Comparison of ENCODE assay signal across 8 cellular contexts in the genomic region with DNA sequence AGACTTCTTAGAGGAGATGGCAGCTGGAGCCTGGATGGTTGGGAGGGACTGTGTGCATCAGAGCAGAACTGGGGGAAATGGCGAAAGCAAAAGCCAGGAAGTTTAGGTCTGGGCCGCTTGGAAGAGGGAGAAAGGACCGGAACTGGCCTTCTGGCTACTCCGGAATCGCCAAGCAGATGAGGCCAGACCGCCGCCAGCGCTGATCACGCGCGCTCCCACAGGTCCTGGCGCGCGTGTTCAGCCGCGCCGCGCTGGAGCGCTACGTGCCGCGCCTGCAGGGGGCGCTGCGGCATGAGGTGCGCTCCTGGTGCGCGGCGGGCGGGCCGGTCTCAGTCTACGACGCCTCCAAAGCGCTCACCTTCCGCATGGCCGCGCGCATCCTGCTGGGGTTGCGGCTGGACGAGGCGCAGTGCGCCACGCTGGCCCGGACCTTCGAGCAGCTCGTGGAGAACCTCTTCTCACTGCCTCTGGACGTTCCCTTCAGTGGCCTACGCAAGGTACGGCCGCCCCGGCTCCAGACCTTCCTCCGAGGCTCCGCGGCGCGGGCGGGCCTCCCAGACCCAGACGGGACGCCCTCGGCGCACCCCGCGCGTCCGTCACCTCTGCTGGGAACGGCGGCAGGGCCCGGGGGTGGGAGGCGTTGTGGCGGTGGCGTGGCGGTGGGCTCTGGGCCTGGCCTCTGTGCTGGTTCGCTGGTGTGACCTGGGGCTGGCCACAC. TPM values are rescaled to one million over a fixed set of nuclear protein-coding genes. Genes with fewer than 3 reads are reported as not detected.
DNase-seq lines count a peak whose midpoint lies in the region; ATAC-seq and TF ChIP-seq lines count a peak whose summit lies in the region.

No MANE protein-coding gene starts in this region.

- no peak for TF ChIP-seq POLR2A in right lobe of liver (IDR thresholded peaks at IDR 0.05)

- H3K36me3 ChIP-seq in MG63, result no peaks in the 10 kb centered on the region
- H3K36me3 ChIP-seq in right lobe of liver, result peaks cover 0 to 2% (median 0%) of the 10 kb centered on the region in 4 donors

- 12% methylated on average over 7 of the region's 72 CpGs for WGBS in right lobe of liver (ENCODE audit: insufficient coverage, low coverage, low lambda C conversion rate, missing lambda C conversion rate)

- H3K27ac Mint-ChIP-seq in chondrocyte (ENCODE audit: unreplicated experiment), result no peak overlapping the region
- H3K27ac Mint-ChIP-seq in stimulated activated naive CD8-positive, alpha-beta T cell treated with anti-CD3 and anti-CD28 coated beads, Interleukin-15, Interleukin-2, amounts not matched to agents 100 ng/mL and 50 ng/mL, for 24 hours, result no peak overlapping the region

- H3K9me3 Mint-ChIP-seq in chondrocyte (ENCODE audit: low read depth), result no peaks in the 10 kb centered on the region
- no peaks in the 10 kb centered on the region for H3K9me3 Mint-ChIP-seq in stimulated activated naive CD8-positive, alpha-beta T cell treated with anti-CD3 and anti-CD28 coated beads, Interleukin-15, Interleukin-2, amounts not matched to agents 100 ng/mL and 50 ng/mL, for 24 hours

- H3K36me3 Mint-ChIP-seq in chondrocyte (ENCODE audit: low read depth), result peaks cover 2% of the 10 kb centered on the region
- H3K36me3 Mint-ChIP-seq in stimulated activated naive CD8-positive, alpha-beta T cell treated with anti-CD3 and anti-CD28 coated beads, Interleukin-15, Interleukin-2, amounts not matched to agents 100 ng/mL and 50 ng/mL, for 24 hours (ENCODE audit: low read depth), result peaks cover 23% of the 10 kb centered on the region

- ATAC-seq in right lobe of liver, result peak; percentile 75 to 88 (median 76)

- peaks cover 9% of the 10 kb centered on the region for H3K27me3 ChIP-seq in MG63
- peaks cover 0 to 15% of the 10 kb centered on the region in 2 donors for H3K27me3 ChIP-seq in right lobe of liver

- TF ChIP-seq CTCF in chondrocyte (IDR thresholded peaks at IDR 0.05) (peak; percentile 82), right lobe of liver (IDR thresholded peaks at IDR 0.05) (peak; percentile 45 to 63 (median 54))

- H3K27me3 Mint-ChIP-seq in chondrocyte (ENCODE audit: low read depth), result peaks cover 35% of the 10 kb centered on the region
- H3K27me3 Mint-ChIP-seq in stimulated activated naive CD8-positive, alpha-beta T cell treated with anti-CD3 and anti-CD28 coated beads, Interleukin-15, Interleukin-2, amounts not matched to agents 100 ng/mL and 50 ng/mL, for 24 hours, result peaks cover 67% of the 10 kb centered on the region

- peak overlapping the region; percentile 52 for H3K4me3 Mint-ChIP-seq in chondrocyte (ENCODE audit: unreplicated experiment)
- H3K4me3 Mint-ChIP-seq in stimulated activated naive CD8-positive, alpha-beta T cell treated with anti-CD3 and anti-CD28 coated beads, Interleukin-15, Interleukin-2, amounts not matched to agents 100 ng/mL and 50 ng/mL, for 24 hours, result peak overlapping the region; percentile 70

- peak overlapping the region; percentile 27; the same call in 1 of the 2 replicates for H3K4me3 ChIP-seq in GM08714 (ENCODE audit: low read length)
- H3K4me3 ChIP-seq in MG63, result peak overlapping the region; percentile 39
- peak overlapping the region; percentile 2 to 38 (median 8) for H3K4me3 ChIP-seq in right lobe of liver

- no peak overlapping the region for H3K27ac ChIP-seq in right lobe of liver

- peak; percentile 64 for DNase-seq in MG63
- DNase-seq in chondrocyte (ENCODE audit: low spot score), result no peak
- DNase-seq in right lobe of liver, result peak in 2 of 3 donors; percentile 54 to 62
- DNase-seq in NCI-H1930 (lab: John Stamatoyannopoulos, UW), result no peak
- no peak for DNase-seq in putamen (ENCODE audit: low spot score)
- no peak for DNase-seq in AML-193 (lab: John Stamatoyannopoulos, UW)

- intact Hi-C loops in right lobe of liver (cut with DNase I), result no loop called here

- no peaks in the 10 kb centered on the region for H3K9me3 ChIP-seq in MG63
- no peaks in the 10 kb centered on the region for H3K9me3 ChIP-seq in right lobe of liver

- peaks cover 23% of the 10 kb centered on the region for H3K4me1 Mint-ChIP-seq in chondrocyte (ENCODE audit: low read depth)
- H3K4me1 Mint-ChIP-seq in stimulated activated naive CD8-positive, alpha-beta T cell treated with anti-CD3 and anti-CD28 coated beads, Interleukin-15, Interleukin-2, amounts not matched to agents 100 ng/mL and 50 ng/mL, for 24 hours (ENCODE audit: low read depth), result peaks cover 25% of the 10 kb centered on the region

- H3K4me1 ChIP-seq in right lobe of liver, result peaks cover 0 to 29% (median 0%) of the 10 kb centered on the region in 4 donors

RNA-seq across cellular contexts. Expression of a gene that starts 2.1 kb away (rescaled TPM):
- total RNA-seq in MG63 (2014; rRNA removed; shearing (Covaris generic); ENCODE audit: low replicate concordance), result not detected in 2 replicates
- total RNA-seq in chondrocyte, result 0.10 to 0.25 TPM (median 0.15 TPM) in 3 replicates
- total RNA-seq in right lobe of liver, result under 1 TPM in 3 of 6 experiments, not detected in 3; 0.07 to 0.12 (median 0.10) TPM

RNA-seq across cellular contexts. Expression of a gene that starts 11.0 kb away (rescaled TPM):
- 0.30 and 0.32 TPM in 2 replicates for total RNA-seq in MG63 (2014; rRNA removed; shearing (Covaris generic); ENCODE audit: low replicate concordance)
- total RNA-seq in chondrocyte (0.47 to 1.9 TPM (median 0.49 TPM) in 3 replicates), right lobe of liver (10 to 100 TPM in 3 of 6 experiments, under 1 TPM in 1, not detected in 2; 0.95 to 53.1 (median 12.6) TPM)

Comparison
In these comparisons a context has a peak if more than half of its experiments do, and no peak if none do; other contexts are left out.
1. DNase-seq: peak in MG63 (single experiment) and right lobe of liver (2 of 3); none in chondrocyte (single experiment), NCI-H1930 (0 of 2), putamen (single experiment) and AML-193 (0 of 2).
2. Peak in every context shown above with its lines, with median percentiles within 50 percentile points of each other: H3K4me3 ChIP-seq.